10 cellular contexts compared by ENCODE assay signal in genomic region chr9:134419684-134420076, GRCh38.
DNase-seq lines count a peak whose midpoint lies in the region; TF ChIP-seq lines count a peak whose summit lies in the region.
"Had no signal": no experiment of that assay in that cellular context is flagged by ENCODE, and none has a peak within 500 bp of the region (broad histone marks: within the 10 kb centered on the region; RNA-seq: fewer than 3 reads in every experiment).

No MANE protein-coding gene starts in this region.

- peak; percentile 44 for TF ChIP-seq CTCF in GM12865 (IDR thresholded peaks at IDR 0.05; ENCODE audit: insufficient read depth, low read depth, low read length, missing control alignments)
- peak; percentile 34 for TF ChIP-seq CTCF in NB4 (IDR thresholded peaks at IDR 0.05; ENCODE audit: low read depth, low read length)
- TF ChIP-seq CTCF in mammary epithelial cell (conservative IDR thresholded peaks at IDR 0.05 in 1 of 2, IDR thresholded peaks at IDR 0.05 in 1 of 2; ENCODE audit: extremely low read depth in 1 of 2, insufficient read depth in 1 of 2, low read depth in 1 of 2, low read length in 2 of 2): peak; percentile 31 to 33
- peak; percentile 46 for TF ChIP-seq CTCF in neutrophil (IDR thresholded peaks at IDR 0.05)
- no peak for TF ChIP-seq CTCF in coronary artery (IDR thresholded peaks at IDR 0.05)

- H3K27me3 Mint-ChIP-seq in CD8-positive, alpha-beta memory T cell: no peaks in the 10 kb centered on the region
- H3K27me3 Mint-ChIP-seq: activated naive CD8-positive, alpha-beta T cell treated with anti-CD3 and anti-CD28 coated beads, Interleukin-2, amount 10 ng/mL, durations not matched to agents 7 days and 5 days had no signal

- intact Hi-C loops in mammary epithelial cell (cut with micrococcal nuclease): no loop called here

- H3K4me1 Mint-ChIP-seq in CD8-positive, alpha-beta memory T cell: no peaks in the 10 kb centered on the region
- H3K4me1 Mint-ChIP-seq: activated naive CD8-positive, alpha-beta T cell treated with anti-CD3 and anti-CD28 coated beads, Interleukin-2, amount 10 ng/mL, durations not matched to agents 7 days and 5 days had no signal

- peaks cover 7% of the 10 kb centered on the region for H3K36me3 ChIP-seq in mammary epithelial cell (ENCODE audit: insufficient read depth, low read length)
- H3K36me3 ChIP-seq in neutrophil: peaks cover 99% of the 10 kb centered on the region
- no peaks in the 10 kb centered on the region for H3K36me3 ChIP-seq in CD8-positive, alpha-beta memory T cell (ENCODE audit: insufficient read depth, low read length)

- peaks cover 0 to 18% (median 0%) of the 10 kb centered on the region in 3 donors for H3K36me3 Mint-ChIP-seq in CD8-positive, alpha-beta memory T cell
- H3K36me3 Mint-ChIP-seq: activated naive CD8-positive, alpha-beta T cell treated with anti-CD3 and anti-CD28 coated beads, Interleukin-2, amount 10 ng/mL, durations not matched to agents 7 days and 5 days had no signal

- H3K27me3 ChIP-seq in mammary epithelial cell (ENCODE audit: insufficient read depth, low read length) (no peaks in the 10 kb centered on the region), neutrophil (no peaks in the 10 kb centered on the region)
- H3K27me3 ChIP-seq in CD8-positive, alpha-beta memory T cell (ENCODE audit: insufficient read depth, low read length, poor library complexity, severe bottlenecking): no peaks in the 10 kb centered on the region

- DNase-seq in GM12865 (ENCODE audit: low read depth) (no peak), NB4 (ENCODE audit: low read depth) (no peak), mammary epithelial cell (no peak), coronary artery (ENCODE audit: low spot score) (no peak)
- DNase-seq in stimulated activated CD4-positive, alpha-beta T cell treated with anti-CD3 and anti-CD28 coated beads, Interleukin-12 subunit alpha, Interleukin-12 subunit beta, amount 100 ng/mL, for 4 hours: no peak
- no peak for DNase-seq in activated CD4-positive, alpha-beta T cell treated with anti-CD3 and anti-CD28 coated beads for 1 hour
- DNase-seq in CD8-positive, alpha-beta memory T cell: no peak
- DNase-seq: activated naive CD8-positive, alpha-beta T cell treated with anti-CD3 and anti-CD28 coated beads, Interleukin-2, amount 10 ng/mL, durations not matched to agents 7 days and 5 days; NCI-H2081 treated with DMSO at 0.1 percent for 48 hours had no signal

- CTCF ChIA-PET in mammary epithelial cell (lab: Charles Lee; ENCODE audit: low non-redundant PET): no interaction called here
- CTCF ChIA-PET in CD8-positive, alpha-beta memory T cell (lab: Charles Lee): no interaction called here

- H3K9ac ChIP-seq in mammary epithelial cell (ENCODE audit: insufficient read depth, low read length): no peak overlapping the region

- no TSS peak for BruUV-seq in mammary epithelial cell (replicated peaks; lab: Mats Ljungman, UMichigan)

- H3K4me1 ChIP-seq in mammary epithelial cell (ENCODE audit: insufficient read depth, low read length) (no peaks in the 10 kb centered on the region), neutrophil (ENCODE audit: control insufficient read depth in 1 of 2, insufficient read depth in 1 of 2, low read depth in 1 of 2, low read length in 1 of 2) (no peaks in the 10 kb centered on the region)
- H3K4me1 ChIP-seq in CD8-positive, alpha-beta memory T cell (ENCODE audit: insufficient read depth, low read length): no peaks in the 10 kb centered on the region

- 82% methylated on average over 7 of the region's 10 CpGs for WGBS in mammary epithelial cell (ENCODE audit: low coverage, missing lambda C conversion rate)

- dilution Hi-C loops in mammary epithelial cell (cut with HindIII; ENCODE audit: low sequenced_read_pairs): loop anchor here (5.0 kb wide), 1 partner anchor 62 kb away; no protein-coding TSS in a partner anchor

- no peak overlapping the region for H2AFZ ChIP-seq in mammary epithelial cell (ENCODE audit: low read depth, low read length)

- no peak for TF ChIP-seq POLR2A in NB4 (IDR thresholded peaks at IDR 0.05; ENCODE audit: extremely low read depth, insufficient read length)

- H3K9me3 ChIP-seq in mammary epithelial cell (replicated peaks; ENCODE audit: insufficient read depth, low read length) (no peaks in the 10 kb centered on the region), neutrophil (no peaks in the 10 kb centered on the region)
- no peaks in the 10 kb centered on the region for H3K9me3 ChIP-seq in CD8-positive, alpha-beta memory T cell (ENCODE audit: low read length)

- POLR2A ChIA-PET in CD8-positive, alpha-beta memory T cell (lab: Charles Lee): no interaction called here

- H3K27ac ChIP-seq in mammary epithelial cell (ENCODE audit: insufficient read depth, low read depth, low read length) (no peak overlapping the region), neutrophil (peak overlapping the region; percentile 48), coronary artery (no peak overlapping the region)
- H3K27ac ChIP-seq in CD8-positive, alpha-beta memory T cell (ENCODE audit: low read depth, low read length): no peak overlapping the region

- no peaks in the 10 kb centered on the region for H3K9me3 Mint-ChIP-seq in CD8-positive, alpha-beta memory T cell
- H3K9me3 Mint-ChIP-seq: activated naive CD8-positive, alpha-beta T cell treated with anti-CD3 and anti-CD28 coated beads, Interleukin-2, amount 10 ng/mL, durations not matched to agents 7 days and 5 days had no signal

- no peaks in the 10 kb centered on the region for H4K20me1 ChIP-seq in mammary epithelial cell (ENCODE audit: insufficient read depth, low read length)

- H3K4me3 Mint-ChIP-seq in CD8-positive, alpha-beta memory T cell: no peak overlapping the region
- H3K4me3 Mint-ChIP-seq: activated naive CD8-positive, alpha-beta T cell treated with anti-CD3 and anti-CD28 coated beads, Interleukin-2, amount 10 ng/mL, durations not matched to agents 7 days and 5 days had no signal

- in situ Hi-C loops in mammary epithelial cell (cut with MboI; ENCODE audit: low sequenced_read_pairs in 2 of 2): no loop called here

- peaks cover 2% of the 10 kb centered on the region for H3K79me2 ChIP-seq in mammary epithelial cell (ENCODE audit: insufficient read depth, low read length)

- no peak overlapping the region for H3K4me3 ChIP-seq in GM12865 (ENCODE audit: low read depth, low read length)
- H3K4me3 ChIP-seq in NB4 (ENCODE audit: low read depth, low read length): no peak overlapping the region
- H3K4me3 ChIP-seq in mammary epithelial cell (replicated peaks in 1 of 3; ENCODE audit: insufficient read depth in 1 of 3, low read depth in 2 of 3, low read length in 3 of 3): no peak overlapping the region
- no peak overlapping the region for H3K4me3 ChIP-seq in neutrophil (ENCODE audit: low read depth in 1 of 2, low read length in 1 of 2)
- H3K4me3 ChIP-seq in coronary artery: no peak overlapping the region
- H3K4me3 ChIP-seq in CD8-positive, alpha-beta memory T cell (ENCODE audit: low read length): no peak overlapping the region

- H3K27ac Mint-ChIP-seq in CD8-positive, alpha-beta memory T cell: no peak overlapping the region
- H3K27ac Mint-ChIP-seq: activated naive CD8-positive, alpha-beta T cell treated with anti-CD3 and anti-CD28 coated beads, Interleukin-2, amount 10 ng/mL, durations not matched to agents 7 days and 5 days had no signal

- H3K4me2 ChIP-seq in mammary epithelial cell (ENCODE audit: insufficient read depth, low read depth, low read length): no peak overlapping the region
